In genomic region chr19:42250249-42250665, GRCh38 we compare ENCODE assay signal across 11 cellular contexts. TPM values are rescaled to one million over a fixed set of nuclear protein-coding genes. Genes with fewer than 3 reads are reported as not detected.
A peak's percentile ranks its signal among the peaks of the same experiment; 100 is the strongest.
DNase-seq lines count a peak whose midpoint lies in the region; ATAC-seq and TF ChIP-seq lines count a peak whose summit lies in the region.
"Had no signal": no experiment of that assay in that cellular context is flagged by ENCODE, and none has a peak within 500 bp of the region (broad histone marks: within the 10 kb centered on the region; RNA-seq: fewer than 3 reads in every experiment).

No MANE protein-coding gene starts in this region.

- H3K4me2 ChIP-seq in BLaER1 treated with 17β-estradiol and CSF1 and Interleukin-3, amounts not matched to agents 10 nM and 100 nM: peak overlapping the region; percentile 84 to 100 (median 98)

- H3K27me3 ChIP-seq in BLaER1 treated with 17β-estradiol and CSF1 and Interleukin-3, amounts not matched to agents 10 nM and 100 nM: no peaks in the 10 kb centered on the region
- no peaks in the 10 kb centered on the region for H3K27me3 ChIP-seq in rectal smooth muscle tissue (ENCODE audit: control insufficient read depth, insufficient read depth, low read length)
- H3K27me3 ChIP-seq: MG63 had no signal

- H4K20me1 ChIP-seq in BLaER1 treated with 17β-estradiol and CSF1 and Interleukin-3, amounts not matched to agents 10 nM and 100 nM: peaks cover 34 to 72% (median 48%) of the 10 kb centered on the region in 11 experiments; a peak in 21 of 22 replicates

- CTCF ChIA-PET in activated CD4-positive, alpha-beta memory T cell treated with anti-CD3 and anti-CD28 coated beads for 36 hours (lab: Charles Lee): interaction anchor here (4.0 kb wide), 1 partner anchor 29 kb away, joined by 22 read pairs; no protein-coding TSS in a partner anchor

- H3K4me3 ChIP-seq in BLaER1 treated with 17β-estradiol and CSF1 and Interleukin-3, amounts not matched to agents 10 nM and 100 nM: peak overlapping the region in 8 of 10 experiments; percentile 35 to 96 (median 48); a peak in 10 of 20 replicates
- H3K4me3 ChIP-seq in fibroblast of the aortic adventitia (ENCODE audit: low read depth, low read length) (peak overlapping the region; percentile 58), rectal smooth muscle tissue (ENCODE audit: low read length) (peak overlapping the region; percentile 31)
- H3K4me3 ChIP-seq: MG63 had no signal

- H3K27ac Mint-ChIP-seq in activated CD4-positive, alpha-beta memory T cell treated with anti-CD3 and anti-CD28 coated beads for 36 hours: peak overlapping the region; percentile 66

- peaks cover 22 to 38% (median 29%) of the 10 kb centered on the region in 11 experiments; a peak in 21 of 22 replicates for H3K36me3 ChIP-seq in BLaER1 treated with 17β-estradiol and CSF1 and Interleukin-3, amounts not matched to agents 10 nM and 100 nM
- peaks cover 8% of the 10 kb centered on the region for H3K36me3 ChIP-seq in rectal smooth muscle tissue (ENCODE audit: control insufficient read depth, insufficient read depth, low read length)

- H3K4me1 Mint-ChIP-seq in activated CD4-positive, alpha-beta memory T cell treated with anti-CD3 and anti-CD28 coated beads for 36 hours (ENCODE audit: low read depth): peaks cover 36% of the 10 kb centered on the region

- POLR2A ChIA-PET in activated CD4-positive, alpha-beta memory T cell treated with anti-CD3 and anti-CD28 coated beads for 36 hours (lab: Charles Lee): interaction anchor here (0.6 to 1.4 kb wide), 2 partner anchors 29 to 31 kb away, joined by 3 to 4 read pairs; partner anchors contain the start of gene ZNF526

- no peak for TF ChIP-seq CTCF in fibroblast of the aortic adventitia (IDR thresholded peaks at IDR 0.05; ENCODE audit: insufficient read depth, low read length)

- ATAC-seq in HG02571 (IDR thresholded peaks at IDR 0.05; ENCODE audit: unreplicated experiment): no peak
- ATAC-seq: sciatic nerve had no signal

- H3K4me3 Mint-ChIP-seq in activated CD4-positive, alpha-beta memory T cell treated with anti-CD3 and anti-CD28 coated beads for 36 hours: no peak overlapping the region

- no peak for DNase-seq in activated CD4-positive, alpha-beta memory T cell treated with anti-CD3 and anti-CD28 coated beads for 36 hours
- DNase-seq in fibroblast of the aortic adventitia (ENCODE audit: low read depth) (no peak), NCI-H1436 (lab: John Stamatoyannopoulos, UW) (no peak), NCI-H1105 treated with DMSO at 0.1 percent for 48 hours (lab: John Stamatoyannopoulos, UW) (no peak), UCSD-AML1 (lab: John Stamatoyannopoulos, UW; ENCODE audit: unreplicated experiment) (no peak)
- DNase-seq: DND-41, MG63 had no signal

- intact Hi-C loops in activated CD4-positive, alpha-beta memory T cell treated with anti-CD3 and anti-CD28 coated beads for 36 hours (cut with micrococcal nuclease): no loop called here

- peaks cover 5% of the 10 kb centered on the region for H3K36me3 Mint-ChIP-seq in activated CD4-positive, alpha-beta memory T cell treated with anti-CD3 and anti-CD28 coated beads for 36 hours

- H3K27ac ChIP-seq in BLaER1 treated with 17β-estradiol and CSF1 and Interleukin-3, amounts not matched to agents 10 nM and 100 nM: peak overlapping the region in 10 of 11 experiments; percentile 47 to 76 (median 68); a peak in 19 of 22 replicates
- H3K27ac ChIP-seq in rectal smooth muscle tissue (ENCODE audit: low read depth, low read length): peak overlapping the region; percentile 38

- H3K9ac ChIP-seq in BLaER1 treated with 17β-estradiol and CSF1 and Interleukin-3, amounts not matched to agents 10 nM and 100 nM: peak overlapping the region; percentile 47 to 75 (median 66); a peak in 21 of 22 replicates
- H3K9ac ChIP-seq in rectal smooth muscle tissue (ENCODE audit: low read length): no peak overlapping the region

- H3K9me3 Mint-ChIP-seq in activated CD4-positive, alpha-beta memory T cell treated with anti-CD3 and anti-CD28 coated beads for 36 hours: no peaks in the 10 kb centered on the region

- H3K4me1 ChIP-seq in BLaER1 treated with 17β-estradiol and CSF1 and Interleukin-3, amounts not matched to agents 10 nM and 100 nM: peaks cover 51 to 70% (median 61%) of the 10 kb centered on the region in 10 experiments
- H3K4me1 ChIP-seq in rectal smooth muscle tissue (ENCODE audit: control insufficient read depth, insufficient read depth, low read length): peaks cover 34% of the 10 kb centered on the region

- no peaks in the 10 kb centered on the region for H3K27me3 Mint-ChIP-seq in activated CD4-positive, alpha-beta memory T cell treated with anti-CD3 and anti-CD28 coated beads for 36 hours

- no peaks in the 10 kb centered on the region for H3K9me3 ChIP-seq in BLaER1 treated with 17β-estradiol and CSF1 and Interleukin-3, amounts not matched to agents 10 nM and 100 nM (replicated peaks in 1 of 11)
- H3K9me3 ChIP-seq: MG63 had no signal

RNA-seq across cellular contexts. Expression of gene ERF, which starts 4.7 kb away (rescaled TPM):
- 10 to 100 TPM; 43.1 to 56.5 TPM for total RNA-seq in activated CD4-positive, alpha-beta memory T cell treated with anti-CD3 and anti-CD28 coated beads for 36 hours
- 18.2 and 30.4 TPM in 2 replicates for total RNA-seq in fibroblast of the aortic adventitia (ENCODE audit: low replicate concordance)

RNA-seq across cellular contexts. Expression of gene GSK3A, which starts 7.9 kb away (rescaled TPM):
- 10 to 100 TPM; 36.4 to 37.3 TPM for total RNA-seq in activated CD4-positive, alpha-beta memory T cell treated with anti-CD3 and anti-CD28 coated beads for 36 hours
- total RNA-seq in fibroblast of the aortic adventitia (ENCODE audit: low replicate concordance): 3.1 and 18.3 TPM in 2 replicates

RNA-seq across cellular contexts. Expression of gene CIC, which starts 18.8 kb away (rescaled TPM):
- 10 to 100 TPM; 56.9 to 64.2 TPM for total RNA-seq in activated CD4-positive, alpha-beta memory T cell treated with anti-CD3 and anti-CD28 coated beads for 36 hours
- total RNA-seq in fibroblast of the aortic adventitia (ENCODE audit: low replicate concordance): 35.3 and 36.1 TPM in 2 replicates

RNA-seq across cellular contexts. Expression of gene ZNF526, which starts 30.1 kb away (rescaled TPM):
- 10 to 100 TPM; 12.3 to 14.9 TPM for total RNA-seq in activated CD4-positive, alpha-beta memory T cell treated with anti-CD3 and anti-CD28 coated beads for 36 hours
- total RNA-seq in fibroblast of the aortic adventitia (ENCODE audit: low replicate concordance): 6.0 and 13.0 TPM in 2 replicates

RNA-seq across cellular contexts. Expression of gene DEDD2, which starts 32.8 kb away (rescaled TPM):
- 10 to 100 TPM; 31.3 to 33.4 TPM for total RNA-seq in activated CD4-positive, alpha-beta memory T cell treated with anti-CD3 and anti-CD28 coated beads for 36 hours
- 11.1 and 13.5 TPM in 2 replicates for total RNA-seq in fibroblast of the aortic adventitia (ENCODE audit: low replicate concordance)
